In the genomic region with DNA sequence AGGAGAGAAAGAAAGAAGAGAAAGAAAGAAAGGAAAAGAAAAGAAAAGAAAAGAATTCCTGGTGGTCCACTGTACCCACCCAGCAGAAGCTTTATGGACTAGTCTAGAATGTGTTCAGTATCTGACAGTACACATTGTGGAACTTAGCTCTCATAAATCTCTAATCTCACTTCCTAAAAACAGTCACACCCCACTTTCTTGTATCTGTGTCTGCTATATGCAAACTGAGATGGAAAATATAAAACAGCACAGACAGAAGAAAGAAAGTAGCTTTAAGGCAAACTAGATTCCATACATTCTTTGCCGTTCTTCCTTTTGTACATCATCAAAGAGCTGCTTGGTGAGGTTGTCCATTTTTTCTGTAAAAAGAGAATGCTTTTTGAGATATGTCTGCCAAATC, we compare ENCODE assay signal across 10 cellular contexts. TPM values are rescaled to one million over a fixed set of nuclear protein-coding genes. Genes with fewer than 3 reads are reported as not detected.
DNase-seq lines count a peak whose midpoint lies in the region; ATAC-seq and TF ChIP-seq lines count a peak whose summit lies in the region.
"Had no signal": no experiment of that assay in that cellular context is flagged by ENCODE, and none has a peak within 500 bp of the region (broad histone marks: within the 10 kb centered on the region; RNA-seq: fewer than 3 reads in every experiment).

No MANE protein-coding gene starts in this region.

- no peaks in the 10 kb centered on the region for H3K9me3 Mint-ChIP-seq in CD4-positive, alpha-beta memory T cell

- CTCF ChIA-PET in CD4-positive, alpha-beta memory T cell (lab: Charles Lee; ENCODE audit: partially characterized antibody): interaction anchor here (0.9 to 1.2 kb wide), 3 partner anchors 15 to 24 kb away, joined by 3 to 4 read pairs (median 3); no protein-coding TSS in a partner anchor

- peaks cover 16 to 40% (median 31%) of the 10 kb centered on the region in 4 donors for H3K4me1 Mint-ChIP-seq in CD4-positive, alpha-beta memory T cell

- no peaks in the 10 kb centered on the region for H3K9me3 ChIP-seq in CD4-positive, alpha-beta memory T cell (ENCODE audit: control insufficient read depth in 1 of 2, low read length in 2 of 2)
- H3K9me3 ChIP-seq in left ventricle myocardium inferior (replicated peaks) (no peaks in the 10 kb centered on the region), sigmoid colon (no peaks in the 10 kb centered on the region)
- H3K9me3 ChIP-seq: esophagus muscularis mucosa had no signal

- no peak for TF ChIP-seq POLR2A in sigmoid colon (IDR thresholded peaks at IDR 0.05)

- intact Hi-C loops in CD4-positive, alpha-beta memory T cell (cut with micrococcal nuclease): no loop called here
- intact Hi-C loops in left ventricle myocardium inferior (cut with micrococcal nuclease) (no loop called here), sigmoid colon (cut with DNase I) (no loop called here)

- no peaks in the 10 kb centered on the region for H3K27me3 ChIP-seq in CD4-positive, alpha-beta memory T cell (ENCODE audit: insufficient read depth, low read length)
- no peaks in the 10 kb centered on the region for H3K27me3 ChIP-seq in left ventricle myocardium inferior (ENCODE audit: low read depth)
- no peaks in the 10 kb centered on the region for H3K27me3 ChIP-seq in sigmoid colon
- H3K27me3 ChIP-seq: esophagus muscularis mucosa had no signal

- H3K36me3 Mint-ChIP-seq in CD4-positive, alpha-beta memory T cell: no peaks in the 10 kb centered on the region

- H3K4me3 ChIP-seq in CD4-positive, alpha-beta memory T cell (ENCODE audit: low read length in 2 of 2): no peak overlapping the region
- H3K4me3 ChIP-seq in left ventricle myocardium inferior (no peak overlapping the region), sigmoid colon (no peak overlapping the region)
- H3K4me3 ChIP-seq: esophagus muscularis mucosa had no signal

- H3K4me1 ChIP-seq in CD4-positive, alpha-beta memory T cell (ENCODE audit: insufficient read depth, low read length): peaks cover 39% of the 10 kb centered on the region
- no peaks in the 10 kb centered on the region for H3K4me1 ChIP-seq in left ventricle myocardium inferior
- no peaks in the 10 kb centered on the region for H3K4me1 ChIP-seq in sigmoid colon

- H3K27ac ChIP-seq in CD4-positive, alpha-beta memory T cell (ENCODE audit: low read depth, low read length): no peak overlapping the region
- no peak overlapping the region for H3K27ac ChIP-seq in left ventricle myocardium inferior (replicated peaks)
- H3K27ac ChIP-seq in sigmoid colon: no peak overlapping the region
- H3K27ac ChIP-seq: esophagus muscularis mucosa had no signal

- H3K36me3 ChIP-seq in CD4-positive, alpha-beta memory T cell (ENCODE audit: insufficient read depth, low read length): no peaks in the 10 kb centered on the region
- H3K36me3 ChIP-seq in left ventricle myocardium inferior (no peaks in the 10 kb centered on the region), sigmoid colon (no peaks in the 10 kb centered on the region)

- 32 to 77% methylated on average over 1 of the region's 1 CpG for WGBS in sigmoid colon, 2 donors

- peak; percentile 63 for ATAC-seq in GM19395 (IDR thresholded peaks at IDR 0.05; ENCODE audit: unreplicated experiment)
- peak; percentile 60 for ATAC-seq in HG03064 (IDR thresholded peaks at IDR 0.05; ENCODE audit: low read depth, unreplicated experiment)

- H3K27me3 Mint-ChIP-seq in CD4-positive, alpha-beta memory T cell: no peaks in the 10 kb centered on the region

- TF ChIP-seq CTCF in left ventricle myocardium inferior (IDR thresholded peaks at IDR 0.05; ENCODE audit: borderline replicate concordance): no peak
- no peak for TF ChIP-seq CTCF in sigmoid colon (IDR thresholded peaks at IDR 0.05)

- TF ChIP-seq EP300 in sigmoid colon (IDR thresholded peaks at IDR 0.05): no peak

- H3K27ac Mint-ChIP-seq in CD4-positive, alpha-beta memory T cell: peak overlapping the region in 5 of 7 donors; percentile 14 to 56 (median 46)

- H3K4me3 Mint-ChIP-seq in CD4-positive, alpha-beta memory T cell: no peak overlapping the region

- DNase-seq in CD4-positive, alpha-beta memory T cell: no peak
- peak; percentile 38 for DNase-seq in SKM-1 treated with dmso at 0.1 percent for 144 hours (lab: John Stamatoyannopoulos, UW; ENCODE audit: unreplicated experiment)
- no peak for DNase-seq in left ventricle myocardium inferior
- no peak for DNase-seq in DMS114 treated with DMSO at 0.1 percent for 48 hours (lab: John Stamatoyannopoulos, UW; ENCODE audit: unreplicated experiment)
- DNase-seq in DMS79 (lab: John Stamatoyannopoulos, UW): no peak
- DNase-seq in sigmoid colon: no peak
- DNase-seq: activated T-cell treated with anti-CD3 and anti-CD28 coated beads, Interleukin-2, amount 50 U/mL, for 1 hour had no signal

- POLR2A ChIA-PET in CD4-positive, alpha-beta memory T cell (lab: Charles Lee; ENCODE audit: partially characterized antibody): interaction anchor here (0.6 to 4.5 kb wide), 2 partner anchors 52 to 330 kb away, joined by 3 to 34 read pairs; no protein-coding TSS in a partner anchor

RNA-seq across cellular contexts. Expression of a gene that starts 41.1 kb away (rescaled TPM):
- total RNA-seq in CD4-positive, alpha-beta memory T cell: 10 to 100 TPM; 69.5 to 69.9 TPM
- polyA plus RNA-seq in CD4-positive, alpha-beta memory T cell: 10 to 100 TPM; 52.2 to 54.1 TPM
- total RNA-seq in left ventricle myocardium inferior: 10.5 TPM
- total RNA-seq in sigmoid colon: 10 to 100 TPM; 31.9 to 39.9 (median 35.6) TPM
- 10 to 100 TPM in 1 of 3 donors, 1 to 10 TPM in 2; 7.8 to 16.5 (median 9.0) TPM for polyA plus RNA-seq in sigmoid colon
